ENCODE assay signal across 27 cellular contexts in the genomic region with DNA sequence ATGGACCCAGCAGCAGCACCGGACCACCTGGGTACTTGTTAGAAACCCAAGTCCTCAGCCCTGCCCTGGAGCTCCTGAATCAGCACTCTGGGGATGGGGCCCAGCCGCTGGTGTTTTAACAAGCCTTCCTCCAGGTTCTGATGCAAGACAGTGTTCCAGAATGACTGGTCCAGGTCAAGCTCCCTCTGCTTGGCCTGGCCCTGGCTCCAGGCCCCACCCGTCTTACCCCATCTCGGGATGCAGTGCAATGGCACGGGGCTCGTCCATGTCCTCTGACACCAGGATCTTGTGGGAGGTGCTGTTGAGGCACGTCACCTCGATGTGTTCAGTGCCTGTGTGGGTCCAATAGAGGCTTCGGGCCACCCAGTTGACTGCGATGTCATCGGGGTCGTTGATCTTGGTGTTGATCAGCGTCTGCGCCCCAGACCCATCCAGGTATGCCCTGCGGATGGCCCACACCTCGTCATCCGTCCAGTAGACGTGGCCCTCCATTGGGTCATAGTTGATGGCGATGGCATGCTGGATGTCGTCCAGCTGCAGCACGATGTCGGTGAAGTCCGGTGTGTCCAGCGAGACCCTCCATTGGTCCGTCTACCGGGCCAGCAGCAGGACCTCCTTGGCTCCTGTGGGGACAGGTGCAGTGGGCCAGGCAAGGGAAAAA.
"Had no signal": no experiment of that assay in that cellular context is flagged by ENCODE, and none has a peak within 500 bp of the region (broad histone marks: within the 10 kb centered on the region; RNA-seq: fewer than 3 reads in every experiment).

No MANE protein-coding gene starts in this region.

- H3K9me3 Mint-ChIP-seq: activated CD4-positive, alpha-beta memory T cell treated with anti-CD3 and anti-CD28 coated beads, Interleukin-2, amount 10 ng/mL, durations not matched to agents 7 days and 5 days; activated CD4-positive, alpha-beta T cell treated with anti-CD3 and anti-CD28 coated beads, Interleukin-2, amount 10 ng/mL, durations not matched to agents 24 days and 14 days; activated naive CD4-positive, alpha-beta T cell treated with anti-CD3 and anti-CD28 coated beads, Interleukin-2, amount 50 U/mL, for 72 hours; activated T-helper 2 cell treated with anti-CD3 and anti-CD28 coated beads, Interferon-gamma antibody, Interleukin-2, Interleukin-4, amounts not matched to agents 10 μg/mL and 5 μg/mL and 100 μg/mL, durations not matched to agents 14 hours and 24 hours and 36 hours; endodermal cell; naive thymus-derived CD4-positive, alpha-beta T cell; neural crest cell; stimulated activated naive CD8-positive, alpha-beta T cell treated with anti-CD3 and anti-CD28 coated beads, Interleukin-15, Interleukin-2, amounts not matched to agents 100 ng/mL and 50 ng/mL, for 24 hours; T-cell; T-helper 2 cell treated with Interferon-gamma antibody and Interleukin-4, amounts not matched to agents 5 μg/mL and 100 μg/mL, for 36 hours had no signal

- H3K27me3 ChIP-seq: breast epithelium, esophagus squamous epithelium, gastroesophageal sphincter, heart left ventricle, tibial artery had no signal

- DNase-seq: activated CD4-positive, alpha-beta memory T cell treated with anti-CD3 and anti-CD28 coated beads, Interleukin-2, amount 10 ng/mL, durations not matched to agents 7 days and 5 days; activated CD4-positive, alpha-beta T cell treated with anti-CD3 and anti-CD28 coated beads, Interleukin-2, amount 10 ng/mL, durations not matched to agents 24 days and 14 days; activated CD8-positive, alpha-beta memory T cell treated with anti-CD3 and anti-CD28 coated beads, Interleukin-2, amount 10 ng/mL, durations not matched to agents 7 days and 5 days; activated T-cell treated with anti-CD3 and anti-CD28 coated beads for 4 hours; cerebellar nuclear complex; cortex of kidney; endodermal cell; esophagus squamous epithelium; islet precursor cell; naive thymus-derived CD4-positive, alpha-beta T cell; retina; stimulated activated CD4-positive, alpha-beta T cell treated with anti-CD3 and anti-CD28 coated beads, Interleukin-1b, Interleukin-23, amount 100 ng/mL, for 48 hours; substantia nigra; T-cell had no signal

- H3K4me1 Mint-ChIP-seq: endodermal cell, neural crest cell had no signal

- H3K27me3 Mint-ChIP-seq: activated CD4-positive, alpha-beta memory T cell treated with anti-CD3 and anti-CD28 coated beads, Interleukin-2, amount 10 ng/mL, durations not matched to agents 7 days and 5 days; activated CD4-positive, alpha-beta T cell treated with anti-CD3 and anti-CD28 coated beads, Interleukin-2, amount 10 ng/mL, durations not matched to agents 24 days and 14 days; activated CD8-positive, alpha-beta memory T cell treated with anti-CD3 and anti-CD28 coated beads, Interleukin-2, amount 10 ng/mL, durations not matched to agents 7 days and 5 days; naive thymus-derived CD4-positive, alpha-beta T cell; progenitor cell of endocrine pancreas; stimulated activated naive CD8-positive, alpha-beta T cell treated with anti-CD3 and anti-CD28 coated beads, Interleukin-15, Interleukin-2, amounts not matched to agents 100 ng/mL and 50 ng/mL, for 24 hours; T-cell had no signal

- H3K9me3 ChIP-seq: breast epithelium, esophagus squamous epithelium, gastroesophageal sphincter, heart left ventricle, tibial artery had no signal

- H3K4me3 ChIP-seq: breast epithelium, esophagus squamous epithelium, gastroesophageal sphincter, heart left ventricle, lung, tibial artery had no signal

- H3K4me1 ChIP-seq: breast epithelium had no signal

- H3K27ac Mint-ChIP-seq: activated CD4-positive, alpha-beta memory T cell treated with anti-CD3 and anti-CD28 coated beads, Interleukin-2, amount 10 ng/mL, durations not matched to agents 7 days and 5 days; activated CD4-positive, alpha-beta T cell treated with anti-CD3 and anti-CD28 coated beads, Interleukin-2, amount 10 ng/mL, durations not matched to agents 24 days and 14 days; activated CD8-positive, alpha-beta memory T cell treated with anti-CD3 and anti-CD28 coated beads, Interleukin-2, amount 10 ng/mL, durations not matched to agents 7 days and 5 days; activated T-helper 2 cell treated with anti-CD3 and anti-CD28 coated beads, Interferon-gamma antibody, Interleukin-2, Interleukin-4, amounts not matched to agents 10 μg/mL and 5 μg/mL and 100 μg/mL, durations not matched to agents 14 hours and 24 hours and 36 hours; endodermal cell; progenitor cell of endocrine pancreas; stimulated activated naive CD8-positive, alpha-beta T cell treated with anti-CD3 and anti-CD28 coated beads, Interleukin-15, Interleukin-2, amounts not matched to agents 100 ng/mL and 50 ng/mL, for 24 hours; T-cell; T-helper 2 cell treated with Interferon-gamma antibody and Interleukin-4, amounts not matched to agents 5 μg/mL and 100 μg/mL, for 36 hours had no signal

- H3K36me3 ChIP-seq: breast epithelium had no signal

- H3K27ac ChIP-seq: breast epithelium, esophagus squamous epithelium, gastroesophageal sphincter, heart left ventricle, tibial artery, VCaP had no signal

- H3K4me3 Mint-ChIP-seq: activated CD4-positive, alpha-beta memory T cell treated with anti-CD3 and anti-CD28 coated beads, Interleukin-2, amount 10 ng/mL, durations not matched to agents 7 days and 5 days; activated CD4-positive, alpha-beta T cell treated with anti-CD3 and anti-CD28 coated beads, Interleukin-2, amount 10 ng/mL, durations not matched to agents 24 days and 14 days; activated CD8-positive, alpha-beta memory T cell treated with anti-CD3 and anti-CD28 coated beads, Interleukin-2, amount 10 ng/mL, durations not matched to agents 7 days and 5 days; endodermal cell; naive thymus-derived CD4-positive, alpha-beta T cell; neural crest cell; stimulated activated naive CD8-positive, alpha-beta T cell treated with anti-CD3 and anti-CD28 coated beads, Interleukin-15, Interleukin-2, amounts not matched to agents 100 ng/mL and 50 ng/mL, for 24 hours; T-cell; T-helper 2 cell treated with Interferon-gamma antibody and Interleukin-4, amounts not matched to agents 5 μg/mL and 100 μg/mL, for 36 hours had no signal

- ATAC-seq: activated CD4-positive, CD25-positive, alpha-beta regulatory T cell treated with anti-CD3 and anti-CD28 coated beads, Interleukin-2, amount 50 U/mL, for 24 hours; activated CD8-positive, alpha-beta memory T cell treated with anti-CD3 and anti-CD28 coated beads, Interleukin-2, amount 10 ng/mL, durations not matched to agents 7 days and 5 days; activated naive CD4-positive, alpha-beta T cell treated with anti-CD3 and anti-CD28 coated beads, Interleukin-2, amount 50 U/mL, for 72 hours; gastroesophageal sphincter; heart left ventricle; naive thymus-derived CD4-positive, alpha-beta T cell; T-cell had no signal
